1 cellular context compared by ENCODE assay signal in genomic region chr12:85016423-85016822, GRCh38.
TF ChIP-seq lines count a peak whose summit lies in the region.

No MANE protein-coding gene starts in this region.

TF ChIP-seq in HCT116, 20 proteins besides CTCF, POLR2A, EP300 and RAD21 (continued from another document):
- TF ChIP-seq REST (IDR thresholded peaks at IDR 0.05; ENCODE audit: low read depth) (no peak), POLR2AphosphoS5 (IDR thresholded peaks at IDR 0.05; ENCODE audit: low read depth, low read length) (peak; percentile 32; the same call in 1 of the 2 replicates), ZFX (IDR thresholded peaks at IDR 0.05) (no peak)
- TF ChIP-seq, protein P1, sequence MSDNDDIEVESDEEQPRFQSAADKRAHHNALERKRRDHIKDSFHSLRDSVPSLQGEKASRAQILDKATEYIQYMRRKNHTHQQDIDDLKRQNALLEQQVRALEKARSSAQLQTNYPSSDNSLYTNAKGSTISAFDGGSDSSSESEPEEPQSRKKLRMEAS (IDR thresholded peaks at IDR 0.05): peak; percentile 40; the same call in 1 of the 2 replicates
TF ChIP-seq in HCT116: peak in this region for 10.
